In the genomic region with DNA sequence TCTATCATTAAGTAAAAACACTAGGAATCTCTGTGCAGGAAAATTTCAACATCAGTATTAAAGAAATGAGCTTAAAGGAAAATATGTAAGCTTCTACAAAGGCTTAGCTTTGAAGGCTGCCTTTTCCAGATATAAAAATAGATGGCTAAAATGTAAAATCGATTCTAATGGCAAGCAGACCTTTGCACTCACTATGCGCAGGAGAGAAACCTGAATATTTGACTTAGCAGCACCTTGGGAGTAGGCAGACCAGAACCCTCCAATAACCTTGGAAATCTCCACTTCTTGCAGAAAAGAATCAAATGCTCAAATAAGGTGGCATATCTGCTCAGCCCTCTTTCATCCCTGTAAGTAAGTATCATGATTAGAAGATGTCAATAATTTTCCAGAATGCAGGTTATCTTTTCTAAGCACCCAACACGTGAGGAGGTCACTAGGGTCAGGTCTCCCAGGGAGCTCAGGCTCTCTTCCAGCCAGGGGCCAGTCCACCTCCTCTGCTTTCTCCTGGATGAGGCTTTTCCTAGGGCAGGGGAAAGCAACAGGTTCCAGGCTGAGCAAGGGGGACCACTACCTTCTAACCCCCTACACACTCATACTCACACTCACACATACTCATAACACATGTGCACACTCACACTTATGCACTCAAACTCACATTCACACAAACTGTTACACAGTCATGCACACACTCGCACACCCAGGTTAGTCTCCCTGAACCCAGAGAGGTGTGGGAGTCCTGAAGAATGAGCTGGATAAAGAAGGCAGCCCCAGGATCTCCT, we compare ENCODE assay signal across 35 cellular contexts. TPM values are rescaled to one million over a fixed set of nuclear protein-coding genes. Genes with fewer than 3 reads are reported as not detected.
DNase-seq lines count a peak whose midpoint lies in the region; ATAC-seq, FAIRE-seq and TF ChIP-seq lines count a peak whose summit lies in the region.
"Had no signal": no experiment of that assay in that cellular context is flagged by ENCODE, and none has a peak within 500 bp of the region (broad histone marks: within the 10 kb centered on the region; RNA-seq: fewer than 3 reads in every experiment).

No MANE protein-coding gene starts in this region.

- peaks cover 8% of the 10 kb centered on the region for H3K4me1 ChIP-seq in GM12878 (ENCODE audit: control insufficient read depth, insufficient read depth, low read length)
- H3K4me1 ChIP-seq in neuronal stem cell (ENCODE audit: control insufficient read depth in 2 of 2, insufficient read depth in 1 of 2, low read depth in 1 of 2, low read length in 2 of 2) = peaks cover 0 to 15% of the 10 kb centered on the region in 2 donors
- H3K4me1 ChIP-seq: colonic mucosa had no signal

- H3K4me3 ChIP-seq in GM12878 (peak overlapping the region; percentile 95), neuronal stem cell (ENCODE audit: low read length in 2 of 2) (peak overlapping the region in 1 of 2 donors; percentile 9)
- H3K4me3 ChIP-seq: ascending aorta, cardiac muscle cell, colonic mucosa, heart left ventricle, uterus had no signal

- intact Hi-C loops in GM12878 (cut with micrococcal nuclease; ENCODE audit: unreplicated experiment) (no loop called here), MCF 10A (cut with micrococcal nuclease) (no loop called here)

- no peak for TF ChIP-seq RAD21 in GM12878 (IDR thresholded peaks at IDR 0.05; ENCODE audit: insufficient read depth, low read depth, low read length)

- H3K4me3 Mint-ChIP-seq in MCF 10A (ENCODE audit: unreplicated experiment) = no peak overlapping the region
- H3K4me3 Mint-ChIP-seq: stimulated activated memory B cell treated with anti-CD40 and anti-IgM and Interleukin-4, amounts not matched to agents 10 μg/mL and 1 μg/mL and 100 μg/mL, for 72 hours; T-helper 1 cell treated with Interleukin-12 subunit alpha and Interleukin-12 subunit beta and Interleukin-4 antibody, amounts not matched to agents 30 μg/mL and 1 μg/mL, for 36 hours had no signal

- in situ Hi-C loops in GM12878 (cut with MboI) = loop anchor here (5.0 kb wide), 1 partner anchor 193 kb away; no protein-coding TSS in a partner anchor

- H3K79me2 ChIP-seq in GM12878 (ENCODE audit: control insufficient read depth, insufficient read depth, low read length) = peaks cover 92% of the 10 kb centered on the region

- no peaks in the 10 kb centered on the region for H3K36me3 Mint-ChIP-seq in MCF 10A (ENCODE audit: insufficient read depth, unreplicated experiment)
- H3K36me3 Mint-ChIP-seq: stimulated activated memory B cell treated with anti-CD40 and anti-IgM and Interleukin-4, amounts not matched to agents 10 μg/mL and 1 μg/mL and 100 μg/mL, for 72 hours had no signal

- H3K9me3 ChIP-seq in GM12878 (replicated peaks; ENCODE audit: control insufficient read depth, insufficient read depth, low read length) (no peaks in the 10 kb centered on the region; the same call in 2 of the 3 replicates), neuronal stem cell (replicated peaks in 1 of 2; ENCODE audit: control insufficient read depth in 2 of 2, insufficient read depth in 1 of 2, low read depth in 1 of 2, low read length in 2 of 2) (no peaks in the 10 kb centered on the region)
- H3K9me3 ChIP-seq: ascending aorta, colonic mucosa, heart left ventricle, neutrophil, SK-N-SH, uterus had no signal

- FAIRE-seq in GM12891 (lab: Jason Lieb, UNC) = peak; percentile 86
- no peak for FAIRE-seq in GM12878 (lab: Jason Lieb, UNC)
- no peak for FAIRE-seq in HTR-8/SVneo (lab: Jason Lieb, UNC)

- BruUV-seq in GM12878 (replicated peaks; lab: Mats Ljungman, UMichigan) (no TSS peak), MCF 10A (replicated peaks; lab: Mats Ljungman, UMichigan) (no TSS peak)

- TF ChIP-seq POLR2A in GM12891 (IDR thresholded peaks at IDR 0.05; ENCODE audit: low read depth, low read length) (no peak; the same call in 1 of the 2 replicates), GM12878 (IDR thresholded peaks at IDR 0.05; ENCODE audit: low read depth, low read length) (0 out of 2 replicates have a peak, but pooled peaks have one; percentile 42)

- SMC1A ChIA-PET in GM12878 (lab: Charles Lee; ENCODE audit: uncharacterized antibody, unreplicated experiment) = interaction anchor here (0.8 to 6.7 kb wide), 25 partner anchors 8 to 358 kb away, joined by 3 to 75 read pairs (median 5); no protein-coding TSS in a partner anchor

- H3K36me3 ChIP-seq in GM12878 (ENCODE audit: control insufficient read depth in 2 of 2, insufficient read depth in 2 of 2, low read length in 1 of 2) = peaks cover 1 to 11% of the 10 kb centered on the region in 2 experiments; a peak in 3 of 4 replicates
- no peaks in the 10 kb centered on the region for H3K36me3 ChIP-seq in neuronal stem cell (replicated peaks in 1 of 2; ENCODE audit: control insufficient read depth in 2 of 2, insufficient read depth in 2 of 2, low read length in 2 of 2)
- H3K36me3 ChIP-seq: ascending aorta, cardiac muscle cell, colonic mucosa, heart left ventricle, neutrophil, uterus had no signal

- no peak for ATAC-seq in GM12878
- ATAC-seq in left lobe of liver = peak; percentile 12
- ATAC-seq: PC-3 had no signal

- H4K8ac ChIP-seq in neuronal stem cell (ENCODE audit: low read depth, low read length) = no peak overlapping the region

- H2BK15ac ChIP-seq in neuronal stem cell (ENCODE audit: low read length) = no peak overlapping the region

- 52% methylated on average over 4 of the region's 4 CpGs for WGBS in GM12878 (ENCODE audit: insufficient coverage, insufficient replicate concordance, low lambda C conversion rate, missing lambda C conversion rate)
- no CpG with 5 or more reads among the region's 4 CpGs for WGBS in neuronal stem cell (ENCODE audit: extremely low coverage in 2 of 2, insufficient read length in 2 of 2, insufficient replicate concordance in 1 of 2), 2 donors

- no peaks in the 10 kb centered on the region for H3K9me3 Mint-ChIP-seq in MCF 10A (ENCODE audit: unreplicated experiment)
- H3K9me3 Mint-ChIP-seq: stimulated activated memory B cell treated with anti-CD40 and anti-IgM and Interleukin-4, amounts not matched to agents 10 μg/mL and 1 μg/mL and 100 μg/mL, for 72 hours; T-helper 1 cell treated with Interleukin-12 subunit alpha and Interleukin-12 subunit beta and Interleukin-4 antibody, amounts not matched to agents 30 μg/mL and 1 μg/mL, for 36 hours had no signal

- DNase-seq in GM12891 (ENCODE audit: insufficient read length, low spot score) (no peak), GM12878 (ENCODE audit: low read depth, low spot score) (no peak), left lobe of liver (ENCODE audit: low spot score) (no peak), neuronal stem cell (ENCODE audit: low spot score) (no peak), MCF 10A (ENCODE audit: unreplicated experiment) (no peak), RPMI8226 (no peak), HTR-8/SVneo (ENCODE audit: insufficient read length, low spot score) (no peak), MV-4-11 (lab: John Stamatoyannopoulos, UW) (no peak)
- DNase-seq: 8988T; activated CD4-positive, alpha-beta T cell treated with anti-CD3 and anti-CD28 coated beads, Interleukin-2, amount 50 U/mL, for 1 hour; activated CD4-positive, CD25-positive, alpha-beta regulatory T cell; activated effector memory CD4-positive, alpha-beta T cell treated with anti-CD3 and anti-CD28 coated beads, Interleukin-2, amount 50 U/mL, for 16 hours; activated T-cell treated with anti-CD3 and anti-CD28 coated beads, Interleukin-2, amount 50 U/mL, for 1 hour; colonic mucosa; effector memory CD4-positive, alpha-beta T cell; erythroblast; kidney glomerular epithelial cell; mammary epithelial cell; NCI-H1417; NCI-H2029 treated with DMSO at 0.1 percent for 48 hours; NCI-H2227 treated with DMSO at 0.1 percent for 48 hours; NCI-H526 treated with DMSO at 0.1 percent for 48 hours; NK-92 treated with Interleukin-12 subunit alpha and Interleukin-12 subunit beta, amount 100 ng/mL, for 24 hours; PC-3; SK-N-SH; uterus had no signal

- TF ChIP-seq CTCF in GM12878 (IDR thresholded peaks at IDR 0.05 in 2 of 3, conservative IDR thresholded peaks at IDR 0.05 in 1 of 3; ENCODE audit: control insufficient read depth in 2 of 3, extremely low read depth in 1 of 3, insufficient read depth in 1 of 3, low read depth in 3 of 3, low read length in 3 of 3) (no peak), MCF 10A (IDR thresholded peaks at IDR 0.05; ENCODE audit: unreplicated experiment) (no peak)

- H4K91ac ChIP-seq in neuronal stem cell (ENCODE audit: low read depth, low read length, poor library complexity) = no peak overlapping the region

- no peak overlapping the region for H2BK120ac ChIP-seq in neuronal stem cell (ENCODE audit: low read depth, low read length)

- peaks cover 5% of the 10 kb centered on the region for H3K4me1 Mint-ChIP-seq in MCF 10A (ENCODE audit: insufficient read depth, unreplicated experiment)
- H3K4me1 Mint-ChIP-seq: stimulated activated memory B cell treated with anti-CD40 and anti-IgM and Interleukin-4, amounts not matched to agents 10 μg/mL and 1 μg/mL and 100 μg/mL, for 72 hours had no signal

- no peak overlapping the region for H3K23ac ChIP-seq in neuronal stem cell (ENCODE audit: low read depth, low read length, poor library complexity)

- H3K4me2 ChIP-seq in GM12878 (ENCODE audit: control insufficient read depth, insufficient read depth) (peak overlapping the region; percentile 93), neuronal stem cell (ENCODE audit: insufficient read depth, low read length, poor library complexity, severe bottlenecking) (no peak overlapping the region)
- H3K4me2 ChIP-seq: KMS-11, SK-N-SH had no signal

- H2AFZ ChIP-seq in GM12878 (ENCODE audit: control insufficient read depth, low read depth, low read length) = no peak overlapping the region
- no peak overlapping the region for H2AFZ ChIP-seq in neuronal stem cell (ENCODE audit: low read length)

- H2AK5ac ChIP-seq in neuronal stem cell (ENCODE audit: low read depth, low read length) = peak overlapping the region; percentile 61

- POLR2A ChIA-PET in GM12878 (lab: Charles Lee) = interaction anchor here (0.6 to 2.3 kb wide), 10 partner anchors 9 to 657 kb away, joined by 3 to 9 read pairs (median 4); no protein-coding TSS in a partner anchor
- POLR2A ChIA-PET in MCF 10A (lab: Yijun Ruan, JAX) = no interaction called here

- peak overlapping the region; percentile 84 for H3K9ac ChIP-seq in GM12878 (ENCODE audit: control insufficient read depth, insufficient read depth, low read length)
- H3K9ac ChIP-seq in neuronal stem cell (ENCODE audit: low read depth, low read length, poor library complexity) = no peak overlapping the region
- H3K9ac ChIP-seq: KMS-11, SK-N-SH had no signal

- H2BK12ac ChIP-seq in neuronal stem cell (ENCODE audit: low read length) = no peak overlapping the region

- H3K4ac ChIP-seq in neuronal stem cell (ENCODE audit: low read length) = peak overlapping the region; percentile 56

- H3K79me1 ChIP-seq in neuronal stem cell (ENCODE audit: low read depth, low read length) = peaks cover 8% of the 10 kb centered on the region

- peaks cover 33% of the 10 kb centered on the region for H3K27me3 Mint-ChIP-seq in MCF 10A (ENCODE audit: insufficient read depth, unreplicated experiment)

- H4K20me1 ChIP-seq in GM12878 (ENCODE audit: control insufficient read depth, insufficient read depth) = no peaks in the 10 kb centered on the region; the same call in 1 of the 2 replicates

- TF ChIP-seq EP300 in GM12878 (IDR thresholded peaks at IDR 0.05; ENCODE audit: borderline replicate concordance in 1 of 2, control insufficient read depth in 1 of 2, low read depth in 2 of 2, low read length in 2 of 2) = no peak

- CTCF ChIA-PET in GM12878 (lab: Yijun Ruan, JAX) (interaction anchor here (0.6 to 4.0 kb wide), 12 partner anchors 9 to 586 kb away, joined by 3 to 36 read pairs (median 8); no protein-coding TSS in a partner anchor), MCF 10A (lab: Yijun Ruan, JAX) (interaction anchor here (3.1 kb wide), 1 partner anchor 9 kb away, joined by 12 read pairs; no protein-coding TSS in a partner anchor)

- peak overlapping the region; percentile 21 for H3K14ac ChIP-seq in neuronal stem cell (ENCODE audit: low read length)

- H3K18ac ChIP-seq in neuronal stem cell (ENCODE audit: low read length) = no peak overlapping the region

- H2BK5ac ChIP-seq in neuronal stem cell (ENCODE audit: low read length) = no peak overlapping the region

- H3K27ac ChIP-seq in GM12878 (ENCODE audit: control insufficient read depth, insufficient read depth) = peak overlapping the region; percentile 24; the same call in 1 of the 2 replicates
- H3K27ac ChIP-seq in neuronal stem cell (replicated peaks; ENCODE audit: low read length) = no peak overlapping the region
- H3K27ac ChIP-seq: ascending aorta, cardiac muscle cell, colonic mucosa, heart left ventricle, KMS-11, neutrophil, uterus had no signal

- H3K27ac Mint-ChIP-seq in MCF 10A (ENCODE audit: low read depth, unreplicated experiment) = no peak overlapping the region
- H3K27ac Mint-ChIP-seq: progenitor cell of endocrine pancreas; stimulated activated memory B cell treated with anti-CD40 and anti-IgM and Interleukin-4, amounts not matched to agents 10 μg/mL and 1 μg/mL and 100 μg/mL, for 72 hours; T-helper 1 cell treated with Interleukin-12 subunit alpha and Interleukin-12 subunit beta and Interleukin-4 antibody, amounts not matched to agents 30 μg/mL and 1 μg/mL, for 36 hours had no signal

- no peaks in the 10 kb centered on the region for H3K27me3 ChIP-seq in GM12878 (replicated peaks in 1 of 2; ENCODE audit: control insufficient read depth in 2 of 2, insufficient read depth in 2 of 2, low read length in 1 of 2)
- peaks cover 16 to 51% (median 45%) of the 10 kb centered on the region in 3 experiments for H3K27me3 ChIP-seq in neuronal stem cell (ENCODE audit: control insufficient read depth in 3 of 3, insufficient read depth in 3 of 3, low read depth in 1 of 3, low read length in 3 of 3)
- H3K27me3 ChIP-seq: uterus had no signal

- RAD21 ChIA-PET in GM12878 (lab: Charles Lee; ENCODE audit: unreplicated experiment) = interaction anchor here (0.8 to 4.4 kb wide), 20 partner anchors 9 to 359 kb away, joined by 3 to 64 read pairs (median 6); no protein-coding TSS in a partner anchor

RNA-seq across cellular contexts. Expression of gene PIEZO2, which starts 3.8 kb away (rescaled TPM):
- 35.8 TPM for polyA plus RNA-seq in GM12891 (2012; ENCODE audit: low read depth, missing spikeins)
- 910 and 948 TPM in 2 replicates for total RNA-seq in GM12878 (2013; cell fraction: nucleolus; rRNA removed)
- total RNA-seq in GM12878 (2014; rRNA removed) (29.8 and 32.5 TPM in 2 replicates), GM12878 (2014; rRNA removed; fragmentation: Illumina TruSeq; extraction: Trizol) (33.0 and 37.9 TPM in 2 replicates), GM12878 (2021) (38.2 and 42.3 TPM in 2 replicates), left lobe of liver (7.3 TPM), MCF 10A (2022) (0.49 and 0.93 TPM in 2 replicates)
- polyA plus RNA-seq in GM12878 (2011; ENCODE audit: low read depth) = 25.9 TPM
- polyA plus RNA-seq in GM12878 (2011; rRNA removed) (37.0 and 49.4 TPM in 2 replicates), GM12878 (2014; fragmentation: Illumina TruSeq; extraction: Trizol) (42.2 and 51.2 TPM in 2 replicates), GM12878 (2014; fragmentation: Nextera tagmentation; extraction: Ambion mirVana) (1 to 10 TPM; 6.7 to 7.1 TPM), GM12878 (2014; rRNA removed) (21.9 and 25.0 TPM in 2 replicates), GM12878 (2016; fragmentation: Nextera tagmentation; extraction: Ambion mirVana) (10 to 100 TPM; 14.2 to 21.6 TPM)
- 25.4 and 38.1 TPM in 2 replicates for polyA plus RNA-seq in GM12878 (2011; cell fraction: cytosol; rRNA removed)
- 102 and 108 TPM in 2 replicates for polyA plus RNA-seq in GM12878 (2011; cell fraction: nucleus; rRNA removed)
- polyA plus RNA-seq in GM12878 (2012) = 41.6 and 41.9 TPM in 2 replicates
- 141 and 172 TPM in 2 replicates for polyA minus RNA-seq in GM12878 (2011; rRNA and poly(A)+ RNA removed)
- polyA minus RNA-seq in GM12878 (2011; cell fraction: cytosol; rRNA and poly(A)+ RNA removed) = 22.3 and 27.9 TPM in 2 replicates
- 160 and 219 TPM in 2 replicates for polyA minus RNA-seq in GM12878 (2011; cell fraction: nucleus; rRNA and poly(A)+ RNA removed)
- 2.8 TPM for polyA plus RNA-seq in neuronal stem cell (2013, experiment 1 of 2)
- 3.2 TPM for polyA plus RNA-seq in neuronal stem cell (2013, experiment 2 of 2)
- total RNA-seq: G401, PC-3 had no signal
- polyA plus RNA-seq: mammary epithelial cell, SK-N-SH had no signal
